20 cellular contexts compared by ENCODE assay signal in the genomic region with DNA sequence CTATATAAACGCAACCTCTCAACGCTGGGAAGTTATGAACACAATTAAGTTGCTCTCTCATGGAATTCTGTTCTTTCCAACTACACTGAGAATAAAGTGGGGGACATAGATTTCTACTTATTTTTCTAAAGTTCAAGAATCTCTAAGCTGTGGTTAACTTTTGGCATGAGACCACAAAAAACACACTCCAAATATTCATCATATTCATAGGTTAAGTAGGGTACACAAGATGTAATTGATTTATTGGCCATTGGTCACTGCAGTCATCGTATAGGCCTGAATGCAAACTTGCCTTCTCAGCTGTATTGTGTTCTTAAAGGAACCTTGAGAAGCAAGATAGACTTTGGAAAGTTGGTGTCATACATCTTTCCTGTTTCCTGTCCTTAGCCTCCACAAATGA. TPM values are rescaled to one million over a fixed set of nuclear protein-coding genes. Genes with fewer than 3 reads are reported as not detected.
A peak's percentile ranks its signal among the peaks of the same experiment; 100 is the strongest.
DNase-seq lines count a peak whose midpoint lies in the region; ATAC-seq, FAIRE-seq and TF ChIP-seq lines count a peak whose summit lies in the region.
"Had no signal": no experiment of that assay in that cellular context is flagged by ENCODE, and none has a peak within 500 bp of the region (broad histone marks: within the 10 kb centered on the region; RNA-seq: fewer than 3 reads in every experiment).

No MANE protein-coding gene starts in this region.

- BruUV-seq in K562 (replicated peaks; lab: Mats Ljungman, UMichigan) = no TSS peak

- H3K4me1 ChIP-seq in GM23248 (ENCODE audit: insufficient read depth) = peaks cover 76% of the 10 kb centered on the region
- no peaks in the 10 kb centered on the region for H3K4me1 ChIP-seq in K562 (replicated peaks in 1 of 2; ENCODE audit: control insufficient read depth in 2 of 2, insufficient read depth in 2 of 2, low read length in 2 of 2)
- H3K4me1 ChIP-seq: BLaER1, Peyer's patch had no signal

- ATAC-seq in K562 (no peak), HG03025 (IDR thresholded peaks at IDR 0.05; ENCODE audit: low FRiP score, unreplicated experiment) (no peak), GM21390 (IDR thresholded peaks at IDR 0.05; ENCODE audit: unreplicated experiment) (no peak), GM18873 (IDR thresholded peaks at IDR 0.05; ENCODE audit: low FRiP score, unreplicated experiment) (no peak)

- no peak for TF ChIP-seq POLR2A in K562 (conservative IDR thresholded peaks at IDR 0.05)

- no peak overlapping the region for H3K4me2 ChIP-seq in GM23248 (ENCODE audit: unreplicated experiment)
- H3K4me2 ChIP-seq in K562 (ENCODE audit: insufficient read depth, low read length) = no peak overlapping the region
- H3K4me2 ChIP-seq: BLaER1 had no signal

- no peak for TF ChIP-seq EP300 in K562 (IDR thresholded peaks at IDR 0.05; ENCODE audit: low read length)

- POLR2A ChIA-PET in K562 (lab: Yijun Ruan, JAX) = no interaction called here

- H2AFZ ChIP-seq in GM23248 (no peak overlapping the region), K562 (ENCODE audit: low read depth, low read length) (no peak overlapping the region)

- TF ChIP-seq CTCF in K562 (IDR thresholded peaks at IDR 0.05 in 2 of 3, conservative IDR thresholded peaks at IDR 0.05 in 1 of 3; ENCODE audit: insufficient read depth in 2 of 3, low read depth in 1 of 3, low read length in 3 of 3) = no peak
- no peak for TF ChIP-seq CTCF in fibroblast of the aortic adventitia (IDR thresholded peaks at IDR 0.05; ENCODE audit: insufficient read depth, low read length)

- H3K36me3 ChIP-seq in GM23248 (ENCODE audit: low read depth) (no peaks in the 10 kb centered on the region), K562 (ENCODE audit: control insufficient read depth, insufficient read depth, low read length) (no peaks in the 10 kb centered on the region)
- H3K36me3 ChIP-seq: BLaER1, Peyer's patch, SJSA1 had no signal

- H3K9ac ChIP-seq in GM23248 (no peak overlapping the region), K562 (ENCODE audit: insufficient read depth in 1 of 2, low read depth in 2 of 2, low read length in 2 of 2) (no peak overlapping the region)
- H3K9ac ChIP-seq: BLaER1 had no signal

- H3K4me3 ChIP-seq in GM23248 (no peak overlapping the region), K562 (no peak overlapping the region), fibroblast of the aortic adventitia (ENCODE audit: low read depth, low read length) (no peak overlapping the region)
- H3K4me3 ChIP-seq: BLaER1, Peyer's patch, SJSA1 had no signal

- no peak for TF ChIP-seq RAD21 in K562 (CRISPR knock-in tag; conservative IDR thresholded peaks at IDR 0.05 in 1 of 2, IDR thresholded peaks at IDR 0.05 in 1 of 2)

- in situ Hi-C loops in GM23248 (cut with MboI) = no loop called here
- in situ Hi-C loops in K562 (cut with MboI) = no loop called here

- intact Hi-C loops in K562 (cut with micrococcal nuclease) = no loop called here
- intact Hi-C loops in cardiac septum (cut with DNase I) = no loop called here

- CTCF ChIA-PET in K562 (lab: Yijun Ruan, JAX; ENCODE audit: low intra/inter-chr PET ratio) = no interaction called here

- no peaks in the 10 kb centered on the region for H4K20me1 ChIP-seq in GM23248 (ENCODE audit: insufficient read depth)
- H4K20me1 ChIP-seq in K562 (replicated peaks; ENCODE audit: control insufficient read depth, insufficient read depth, low read length) = no peaks in the 10 kb centered on the region
- H4K20me1 ChIP-seq: BLaER1 had no signal

- H3K9me2 ChIP-seq in GM23248 (ENCODE audit: insufficient read depth) = no peaks in the 10 kb centered on the region

- H3K9me3 ChIP-seq in GM23248 (ENCODE audit: low read depth) = no peaks in the 10 kb centered on the region
- H3K9me3 ChIP-seq in K562 (replicated peaks; ENCODE audit: control insufficient read depth, insufficient read depth, low read depth, low read length) = no peaks in the 10 kb centered on the region
- H3K9me3 ChIP-seq: BLaER1, Peyer's patch, SJSA1 had no signal

- H3K9me1 ChIP-seq in K562 (ENCODE audit: control insufficient read depth, insufficient read depth, low read length) = no peaks in the 10 kb centered on the region

- H3K27ac ChIP-seq in GM23248 = peak overlapping the region; percentile 15
- no peak overlapping the region for H3K27ac ChIP-seq in K562 (ENCODE audit: extremely low read depth, low read depth, low read length)
- H3K27ac ChIP-seq: BLaER1, Peyer's patch, SJSA1 had no signal

- peak; percentile 64 for FAIRE-seq in K562 (lab: Jason Lieb, UNC)
- FAIRE-seq: GM12892, GM18507 had no signal

- DNase-seq in GM23248 (no peak), K562 (ENCODE audit: extremely low read depth in 1 of 4, low spot score in 3 of 4) (no peak), fibroblast of the aortic adventitia (ENCODE audit: low read depth) (peak; percentile 51), stromal cell of bone marrow (ENCODE audit: low read depth) (peak; percentile 35), cardiac septum (ENCODE audit: low spot score) (no peak)
- DNase-seq: CD4-positive, alpha-beta memory T cell; DMS53; H7; NCI-H1092 treated with DMSO at 0.1 percent for 48 hours; NCI-H146; NCI-H2029 treated with DMSO at 0.1 percent for 48 hours; NCI-H446 treated with DMSO at 0.1 percent for 48 hours; Peyer's patch had no signal

- H3K27me3 ChIP-seq in GM23248 (replicated peaks; ENCODE audit: insufficient read depth) = no peaks in the 10 kb centered on the region
- H3K27me3 ChIP-seq in K562 (ENCODE audit: control insufficient read depth in 2 of 2, insufficient read depth in 2 of 2, low read length in 2 of 2) = no peaks in the 10 kb centered on the region
- H3K27me3 ChIP-seq: BLaER1, Peyer's patch, SJSA1 had no signal

- peaks cover 73% of the 10 kb centered on the region for H3F3A ChIP-seq in GM23248 (ENCODE audit: insufficient read depth)

- 91 to 95% methylated on average over 3 of the region's 3 CpGs for WGBS in GM23248 (ENCODE audit: low coverage in 1 of 2, low lambda C conversion rate in 2 of 2, missing lambda C conversion rate in 2 of 2), 2 experiments
- WGBS in K562 (ENCODE audit: insufficient coverage, low coverage, missing lambda C conversion rate) = 0% methylated on average over 3 of the region's 3 CpGs

- H3K79me2 ChIP-seq in GM23248 (ENCODE audit: insufficient read depth) (peaks cover 87% of the 10 kb centered on the region), K562 (ENCODE audit: control insufficient read depth, insufficient read depth, low read length) (no peaks in the 10 kb centered on the region)

TF ChIP-seq in K562, 482 proteins besides CTCF, POLR2A, EP300 and RAD21 (continues in another document):
- no peak for TF ChIP-seq GABPB1 (CRISPR knock-in tag; IDR thresholded peaks at IDR 0.05)
- TF ChIP-seq, protein P1, sequence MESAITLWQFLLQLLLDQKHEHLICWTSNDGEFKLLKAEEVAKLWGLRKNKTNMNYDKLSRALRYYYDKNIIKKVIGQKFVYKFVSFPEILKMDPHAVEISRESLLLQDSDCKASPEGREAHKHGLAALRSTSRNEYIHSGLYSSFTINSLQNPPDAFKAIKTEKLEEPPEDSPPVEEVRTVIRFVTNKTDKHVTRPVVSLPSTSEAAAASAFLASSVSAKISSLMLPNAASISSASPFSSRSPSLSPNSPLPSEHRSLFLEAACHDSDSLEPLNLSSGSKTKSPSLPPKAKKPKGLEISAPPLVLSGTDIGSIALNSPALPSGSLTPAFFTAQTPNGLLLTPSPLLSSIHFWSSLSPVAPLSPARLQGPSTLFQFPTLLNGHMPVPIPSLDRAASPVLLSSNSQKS (CRISPR knock-in tag; IDR thresholded peaks at IDR 0.05) = no peak
- TF ChIP-seq FOXK2 (conservative IDR thresholded peaks at IDR 0.05 in 1 of 2, IDR thresholded peaks at IDR 0.05 in 1 of 2; ENCODE audit: low read depth in 2 of 2) = no peak
- TF ChIP-seq, protein P2, sequence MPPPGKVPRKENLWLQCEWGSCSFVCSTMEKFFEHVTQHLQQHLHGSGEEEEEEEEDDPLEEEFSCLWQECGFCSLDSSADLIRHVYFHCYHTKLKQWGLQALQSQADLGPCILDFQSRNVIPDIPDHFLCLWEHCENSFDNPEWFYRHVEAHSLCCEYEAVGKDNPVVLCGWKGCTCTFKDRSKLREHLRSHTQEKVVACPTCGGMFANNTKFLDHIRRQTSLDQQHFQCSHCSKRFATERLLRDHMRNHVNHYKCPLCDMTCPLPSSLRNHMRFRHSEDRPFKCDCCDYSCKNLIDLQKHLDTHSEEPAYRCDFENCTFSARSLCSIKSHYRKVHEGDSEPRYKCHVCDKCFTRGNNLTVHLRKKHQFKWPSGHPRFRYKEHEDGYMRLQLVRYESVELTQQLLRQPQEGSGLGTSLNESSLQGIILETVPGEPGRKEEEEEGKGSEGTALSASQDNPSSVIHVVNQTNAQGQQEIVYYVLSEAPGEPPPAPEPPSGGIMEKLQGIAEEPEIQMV (tag; conservative IDR thresholded peaks at IDR 0.05; ENCODE audit: low read depth) = no peak
- TF ChIP-seq ZC3H4 (CRISPR knock-in tag; IDR thresholded peaks at IDR 0.05; ENCODE audit: borderline replicate concordance) = no peak
- no peak for TF ChIP-seq ZNF75A (CRISPR knock-in tag; IDR thresholded peaks at IDR 0.05)
- no peak for TF ChIP-seq ZNF57 (CRISPR knock-in tag; IDR thresholded peaks at IDR 0.05)

RNA-seq across cellular contexts. Expression of a gene that starts 40.3 kb away (rescaled TPM):
- 179 and 191 TPM in 2 replicates for total RNA-seq in GM23248 (2014; rRNA removed; shearing (Covaris generic))
- polyA plus RNA-seq in GM23248 (2016; fragmentation: Nextera tagmentation; extraction: Ambion mirVana) (38.8 and 40.1 TPM in 2 replicates), K562 (2011; rRNA removed) (not detected in 2 replicates), K562 (2014; fragmentation: Illumina TruSeq; extraction: Trizol) (not detected in 2 replicates), K562 (2014; fragmentation: Nextera tagmentation; extraction: Ambion mirVana) (not detected), K562 (2014; rRNA removed) (not detected in 2 replicates)
- not detected in 2 replicates for total RNA-seq in K562 (2011; cell fraction: chromatin; rRNA removed; ENCODE audit: low replicate concordance)
- total RNA-seq in K562 (2011; cell fraction: nucleolus; rRNA removed) = not detected in 2 replicates
- not detected in 2 replicates for total RNA-seq in K562 (2011; cell fraction: nucleoplasm; rRNA removed)
- total RNA-seq in K562 (2014; rRNA removed) (not detected in 2 replicates), K562 (2014; rRNA removed; fragmentation: Illumina TruSeq; extraction: Trizol) (not detected in 2 replicates), K562 (2015; rRNA removed; fragmentation: Illumina TruSeq; extraction: Trizol) (not detected in 2 replicates), K562 (2021) (0.22 TPM in 1 of 2 replicates, not detected in the other), fibroblast of the aortic adventitia (ENCODE audit: low replicate concordance) (411 and 679 TPM in 2 replicates), cardiac septum (124 TPM)
- polyA plus RNA-seq in K562 (2011; cell fraction: cytosol; rRNA removed) = not detected in 2 replicates
- polyA plus RNA-seq in K562 (2011; cell fraction: nucleus; rRNA removed) = not detected in 2 replicates
- not detected in 2 replicates for polyA plus RNA-seq in K562 (2012)
- not detected in 2 replicates for polyA minus RNA-seq in K562 (2011; rRNA and poly(A)+ RNA removed)
- polyA minus RNA-seq in K562 (2011; cell fraction: cytosol; rRNA and poly(A)+ RNA removed) = not detected in 2 replicates
- polyA minus RNA-seq in K562 (2011; cell fraction: nucleus; rRNA and poly(A)+ RNA removed) = not detected in 2 replicates
- total RNA-seq: CD4-positive, alpha-beta memory T cell; H7 had no signal
- polyA plus RNA-seq: CD4-positive, alpha-beta memory T cell had no signal

Comparison
In these comparisons a context has a peak if more than half of its experiments do, and no peak if none do; other contexts are left out.
1. DNase-seq: peak in fibroblast of the aortic adventitia (single experiment) and stromal cell of bone marrow (single experiment); none in GM23248 (single experiment), K562 (0 of 4) and cardiac septum (single experiment).
2. RNA of a gene that starts 40.3 kb away (total RNA-seq): 411 to 679 TPM in fibroblast of the aortic adventitia, 179 to 191 TPM in GM23248 and 124 TPM in cardiac septum (single experiment); 0.22 TPM in K562; every median in the first group is over 100 times any median in the second.